Comparison of ENCODE assay signal across 1 cellular context in the genomic region with DNA sequence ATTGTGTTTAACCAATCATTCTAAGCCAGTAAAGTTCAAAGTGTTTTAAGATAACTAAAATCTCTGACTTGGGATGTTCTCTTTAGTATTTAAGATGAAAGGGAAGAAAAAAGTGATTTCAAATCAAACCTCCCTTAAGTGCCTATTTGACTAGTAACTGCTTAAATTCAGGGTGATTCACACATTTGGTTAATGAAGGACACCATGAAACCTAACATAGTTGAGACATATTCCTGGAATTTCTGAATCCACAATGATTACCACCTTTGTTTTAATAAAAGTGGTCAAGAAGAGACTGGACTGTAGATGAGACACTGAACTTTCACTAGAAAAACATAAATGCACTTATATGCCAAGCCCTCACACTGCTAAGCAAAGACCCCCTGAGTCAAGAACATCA.
TF ChIP-seq lines count a peak whose summit lies in the region.

No MANE protein-coding gene starts in this region.

TF ChIP-seq in GM12891, 5 proteins besides CTCF, POLR2A, EP300 and RAD21:
- TF ChIP-seq SPI1 (IDR thresholded peaks at IDR 0.05; ENCODE audit: low read depth, low read length) (no peak), TAF1 (IDR thresholded peaks at IDR 0.05; ENCODE audit: low read depth, low read length) (no peak), POU2F2 (IDR thresholded peaks at IDR 0.05; ENCODE audit: low read depth, low read length) (no peak), POLR2AphosphoS5 (IDR thresholded peaks at IDR 0.05; ENCODE audit: low read depth, low read length) (no peak), PAX5 (IDR thresholded peaks at IDR 0.05; ENCODE audit: insufficient read depth, low read length, severe bottlenecking) (no peak)
